Comparison of ENCODE assay signal across 1 cellular context in the genomic region with DNA sequence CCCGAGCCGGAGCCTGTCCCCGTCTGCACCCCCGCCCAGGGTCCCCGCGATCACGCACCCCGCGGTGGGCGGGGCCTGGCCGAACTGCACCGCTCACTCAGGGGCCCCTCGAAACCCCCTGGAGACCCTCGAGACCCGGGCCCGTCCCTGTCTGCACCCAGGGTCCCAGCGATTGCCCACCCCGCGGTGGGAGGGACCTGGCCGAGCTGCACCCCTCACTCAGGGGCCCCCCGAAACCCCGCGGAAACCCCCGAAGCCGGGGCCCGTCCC.
A peak's percentile ranks its signal among the peaks of the same experiment; 100 is the strongest.
TF ChIP-seq lines count a peak whose summit lies in the region.

No MANE protein-coding gene starts in this region.

TF ChIP-seq in HEK293, 187 proteins besides CTCF, POLR2A, EP300 and RAD21 (continued from another document):
- TF ChIP-seq, protein P1, sequence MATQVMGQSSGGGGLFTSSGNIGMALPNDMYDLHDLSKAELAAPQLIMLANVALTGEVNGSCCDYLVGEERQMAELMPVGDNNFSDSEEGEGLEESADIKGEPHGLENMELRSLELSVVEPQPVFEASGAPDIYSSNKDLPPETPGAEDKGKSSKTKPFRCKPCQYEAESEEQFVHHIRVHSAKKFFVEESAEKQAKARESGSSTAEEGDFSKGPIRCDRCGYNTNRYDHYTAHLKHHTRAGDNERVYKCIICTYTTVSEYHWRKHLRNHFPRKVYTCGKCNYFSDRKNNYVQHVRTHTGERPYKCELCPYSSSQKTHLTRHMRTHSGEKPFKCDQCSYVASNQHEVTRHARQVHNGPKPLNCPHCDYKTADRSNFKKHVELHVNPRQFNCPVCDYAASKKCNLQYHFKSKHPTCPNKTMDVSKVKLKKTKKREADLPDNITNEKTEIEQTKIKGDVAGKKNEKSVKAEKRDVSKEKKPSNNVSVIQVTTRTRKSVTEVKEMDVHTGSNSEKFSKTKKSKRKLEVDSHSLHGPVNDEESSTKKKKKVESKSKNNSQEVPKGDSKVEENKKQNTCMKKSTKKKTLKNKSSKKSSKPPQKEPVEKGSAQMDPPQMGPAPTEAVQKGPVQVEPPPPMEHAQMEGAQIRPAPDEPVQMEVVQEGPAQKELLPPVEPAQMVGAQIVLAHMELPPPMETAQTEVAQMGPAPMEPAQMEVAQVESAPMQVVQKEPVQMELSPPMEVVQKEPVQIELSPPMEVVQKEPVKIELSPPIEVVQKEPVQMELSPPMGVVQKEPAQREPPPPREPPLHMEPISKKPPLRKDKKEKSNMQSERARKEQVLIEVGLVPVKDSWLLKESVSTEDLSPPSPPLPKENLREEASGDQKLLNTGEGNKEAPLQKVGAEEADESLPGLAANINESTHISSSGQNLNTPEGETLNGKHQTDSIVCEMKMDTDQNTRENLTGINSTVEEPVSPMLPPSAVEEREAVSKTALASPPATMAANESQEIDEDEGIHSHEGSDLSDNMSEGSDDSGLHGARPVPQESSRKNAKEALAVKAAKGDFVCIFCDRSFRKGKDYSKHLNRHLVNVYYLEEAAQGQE (tag by site-specific recombination; IDR thresholded peaks at IDR 0.05), result no peak
- TF ChIP-seq, protein P2, sequence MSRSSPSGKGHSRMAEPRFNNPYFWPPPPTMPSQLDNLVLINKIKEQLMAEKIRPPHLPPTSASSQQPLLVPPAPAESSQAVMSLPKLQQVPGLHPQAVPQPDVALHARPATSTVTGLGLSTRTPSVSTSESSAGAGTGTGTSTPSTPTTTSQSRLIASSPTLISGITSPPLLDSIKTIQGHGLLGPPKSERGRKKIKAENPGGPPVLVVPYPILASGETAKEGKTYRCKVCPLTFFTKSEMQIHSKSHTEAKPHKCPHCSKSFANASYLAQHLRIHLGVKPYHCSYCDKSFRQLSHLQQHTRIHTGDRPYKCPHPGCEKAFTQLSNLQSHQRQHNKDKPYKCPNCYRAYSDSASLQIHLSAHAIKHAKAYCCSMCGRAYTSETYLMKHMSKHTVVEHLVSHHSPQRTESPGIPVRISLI (tag by site-specific recombination; IDR thresholded peaks at IDR 0.05), result no peak
- no peak for TF ChIP-seq ZNF701 (tag by site-specific recombination; IDR thresholded peaks at IDR 0.05)
- no peak for TF ChIP-seq ZNF341 (tag by site-specific recombination; IDR thresholded peaks at IDR 0.05; ENCODE audit: low read depth)
- TF ChIP-seq, protein P3, sequence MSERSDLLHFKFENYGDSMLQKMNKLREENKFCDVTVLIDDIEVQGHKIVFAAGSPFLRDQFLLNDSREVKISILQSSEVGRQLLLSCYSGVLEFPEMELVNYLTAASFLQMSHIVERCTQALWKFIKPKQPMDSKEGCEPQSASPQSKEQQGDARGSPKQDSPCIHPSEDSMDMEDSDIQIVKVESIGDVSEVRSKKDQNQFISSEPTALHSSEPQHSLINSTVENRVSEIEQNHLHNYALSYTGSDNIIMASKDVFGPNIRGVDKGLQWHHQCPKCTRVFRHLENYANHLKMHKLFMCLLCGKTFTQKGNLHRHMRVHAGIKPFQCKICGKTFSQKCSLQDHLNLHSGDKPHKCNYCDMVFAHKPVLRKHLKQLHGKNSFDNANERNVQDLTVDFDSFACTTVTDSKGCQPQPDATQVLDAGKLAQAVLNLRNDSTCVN (tag by site-specific recombination; optimal IDR thresholded peaks at IDR 0.05), result peak; percentile 35
- no peak for TF ChIP-seq GLI2 (tag by site-specific recombination; IDR thresholded peaks at IDR 0.05; ENCODE audit: borderline replicate concordance, low read depth)
- no peak for TF ChIP-seq ZXDB (tag by site-specific recombination; IDR thresholded peaks at IDR 0.05)
- TF ChIP-seq ZNF561 (tag by site-specific recombination; IDR thresholded peaks at IDR 0.05; ENCODE audit: borderline replicate concordance), result no peak
- peak; percentile 38; the same call in 1 of the 2 replicates for TF ChIP-seq SP3 (tag by site-specific recombination; IDR thresholded peaks at IDR 0.05)
- TF ChIP-seq ZBTB7A (tag by site-specific recombination; IDR thresholded peaks at IDR 0.05; ENCODE audit: low read depth), result peak; percentile 25; the same call in 1 of the 2 replicates
- TF ChIP-seq ZNF175 (tag by site-specific recombination; IDR thresholded peaks at IDR 0.05), result no peak
- no peak for TF ChIP-seq BCL11B (tag by site-specific recombination; IDR thresholded peaks at IDR 0.05; ENCODE audit: low read depth)
- TF ChIP-seq, protein P4, sequence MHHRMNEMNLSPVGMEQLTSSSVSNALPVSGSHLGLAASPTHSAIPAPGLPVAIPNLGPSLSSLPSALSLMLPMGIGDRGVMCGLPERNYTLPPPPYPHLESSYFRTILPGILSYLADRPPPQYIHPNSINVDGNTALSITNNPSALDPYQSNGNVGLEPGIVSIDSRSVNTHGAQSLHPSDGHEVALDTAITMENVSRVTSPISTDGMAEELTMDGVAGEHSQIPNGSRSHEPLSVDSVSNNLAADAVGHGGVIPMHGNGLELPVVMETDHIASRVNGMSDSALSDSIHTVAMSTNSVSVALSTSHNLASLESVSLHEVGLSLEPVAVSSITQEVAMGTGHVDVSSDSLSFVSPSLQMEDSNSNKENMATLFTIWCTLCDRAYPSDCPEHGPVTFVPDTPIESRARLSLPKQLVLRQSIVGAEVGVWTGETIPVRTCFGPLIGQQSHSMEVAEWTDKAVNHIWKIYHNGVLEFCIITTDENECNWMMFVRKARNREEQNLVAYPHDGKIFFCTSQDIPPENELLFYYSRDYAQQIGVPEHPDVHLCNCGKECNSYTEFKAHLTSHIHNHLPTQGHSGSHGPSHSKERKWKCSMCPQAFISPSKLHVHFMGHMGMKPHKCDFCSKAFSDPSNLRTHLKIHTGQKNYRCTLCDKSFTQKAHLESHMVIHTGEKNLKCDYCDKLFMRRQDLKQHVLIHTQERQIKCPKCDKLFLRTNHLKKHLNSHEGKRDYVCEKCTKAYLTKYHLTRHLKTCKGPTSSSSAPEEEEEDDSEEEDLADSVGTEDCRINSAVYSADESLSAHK (tag by site-specific recombination; IDR thresholded peaks at IDR 0.05), result peak; percentile 71
- TF ChIP-seq OVOL3 (tag by site-specific recombination; IDR thresholded peaks at IDR 0.05), result no peak
- no peak for TF ChIP-seq ZNF133 (tag by site-specific recombination; IDR thresholded peaks at IDR 0.05)
- TF ChIP-seq, protein P5, sequence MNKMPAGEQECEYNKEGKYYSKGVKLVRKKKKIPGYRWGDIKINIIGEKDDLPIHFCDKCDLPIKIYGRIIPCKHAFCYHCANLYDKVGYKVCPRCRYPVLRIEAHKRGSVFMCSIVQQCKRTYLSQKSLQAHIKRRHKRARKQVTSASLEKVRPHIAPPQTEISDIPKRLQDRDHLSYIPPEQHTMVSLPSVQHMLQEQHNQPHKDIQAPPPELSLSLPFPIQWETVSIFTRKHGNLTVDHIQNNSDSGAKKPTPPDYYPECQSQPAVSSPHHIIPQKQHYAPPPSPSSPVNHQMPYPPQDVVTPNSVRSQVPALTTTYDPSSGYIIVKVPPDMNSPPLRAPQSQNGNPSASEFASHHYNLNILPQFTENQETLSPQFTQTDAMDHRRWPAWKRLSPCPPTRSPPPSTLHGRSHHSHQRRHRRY (tag by site-specific recombination; IDR thresholded peaks at IDR 0.05), result no peak
